ENCODE assay signal across 17 cellular contexts in genomic region chr21:19353271-19353670, GRCh38.
"Had no signal": no experiment of that assay in that cellular context is flagged by ENCODE, and none has a peak within 500 bp of the region (broad histone marks: within the 10 kb centered on the region; RNA-seq: fewer than 3 reads in every experiment).

No MANE protein-coding gene starts in this region.

- H3K27ac ChIP-seq: ascending aorta, psoas muscle, suprapubic skin, WERI-Rb-1 had no signal

- ATAC-seq: activated CD8-positive, alpha-beta T cell treated with anti-CD3 and anti-CD28 coated beads, Interleukin-2, amount 10 ng/mL, durations not matched to agents 7 days and 5 days; naive thymus-derived CD4-positive, alpha-beta T cell; psoas muscle; sciatic nerve; stimulated activated naive CD8-positive, alpha-beta T cell treated with anti-CD3 and anti-CD28 coated beads, Interleukin-15, Interleukin-2, amounts not matched to agents 100 U/mL and 50 U/mL, for 24 hours had no signal

- DNase-seq: activated CD4-positive, alpha-beta T cell treated with anti-CD3 and anti-CD28 coated beads for 4 hours; activated CD8-positive, alpha-beta T cell treated with anti-CD3 and anti-CD28 coated beads, Interleukin-2, amount 10 ng/mL, durations not matched to agents 7 days and 5 days; activated naive CD4-positive, alpha-beta T cell; endodermal cell; hypothalamus; immature natural killer cell; naive thymus-derived CD4-positive, alpha-beta T cell; psoas muscle; stimulated activated CD4-positive, alpha-beta T cell treated with anti-CD3 and anti-CD28 coated beads, Interleukin-12 subunit alpha, Interleukin-12 subunit beta, amount 100 ng/mL, for 4 hours; stimulated activated CD8-positive, alpha-beta memory T cell treated with anti-CD3 and anti-CD28 coated beads, Interleukin-4, amount 100 ng/mL, for 48 hours; stimulated activated naive CD8-positive, alpha-beta T cell treated with anti-CD3 and anti-CD28 coated beads, Interleukin-15, Interleukin-2, amounts not matched to agents 100 U/mL and 50 U/mL, for 24 hours; WERI-Rb-1 had no signal

- H3K36me3 ChIP-seq: ascending aorta, suprapubic skin, WERI-Rb-1 had no signal

- H3K27me3 ChIP-seq: ascending aorta, suprapubic skin had no signal

- H3K9me3 ChIP-seq: ascending aorta, psoas muscle, suprapubic skin had no signal

- H3K4me1 ChIP-seq: ascending aorta, psoas muscle, suprapubic skin had no signal

- H3K4me3 ChIP-seq: ascending aorta, lung, psoas muscle, suprapubic skin had no signal

- FAIRE-seq: bronchial epithelial cell had no signal
